15 cellular contexts compared by ENCODE assay signal in the genomic region with DNA sequence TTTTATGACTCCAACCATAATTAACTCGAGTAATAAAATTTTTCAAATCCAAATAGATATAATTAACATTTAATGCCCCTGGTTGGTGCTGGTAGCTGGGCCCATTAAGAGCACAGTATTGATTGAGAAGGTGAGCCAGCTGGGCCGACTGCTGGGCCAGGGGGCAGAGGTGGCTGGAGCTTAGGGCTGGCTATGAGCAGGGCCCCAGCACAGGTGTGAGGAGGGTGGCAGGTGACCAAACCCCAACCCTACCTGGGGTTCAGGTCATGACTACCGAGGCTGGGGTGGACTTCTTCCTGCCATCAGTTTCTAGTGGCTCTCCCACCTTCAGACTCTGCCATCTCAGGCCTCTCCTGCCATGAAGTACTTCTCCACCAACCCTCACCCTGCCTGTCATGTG.
"Had no signal": no experiment of that assay in that cellular context is flagged by ENCODE, and none has a peak within 500 bp of the region (broad histone marks: within the 10 kb centered on the region; RNA-seq: fewer than 3 reads in every experiment).

No MANE protein-coding gene starts in this region.

- FAIRE-seq: endometrium, frontal cortex had no signal

- H3K27ac Mint-ChIP-seq: naive thymus-derived CD8-positive, alpha-beta T cell had no signal

- H3K9me3 Mint-ChIP-seq: naive thymus-derived CD8-positive, alpha-beta T cell had no signal

- DNase-seq: effector memory CD4-positive, alpha-beta T cell; heart left ventricle; naive thymus-derived CD8-positive, alpha-beta T cell; stimulated activated CD4-positive, alpha-beta T cell treated with anti-CD3 and anti-CD28 coated beads, Interleukin-2, amount 100 ng/mL, for 48 hours; stimulated activated naive CD4-positive, alpha-beta T cell treated with Interleukin-2 at 50 U/mL for 16 hours; tibial artery; upper lobe of left lung; uterus had no signal

- H3K4me3 Mint-ChIP-seq: naive thymus-derived CD8-positive, alpha-beta T cell had no signal

- H3K9me3 ChIP-seq: heart left ventricle, right atrium auricular region, suprapubic skin, tibial artery, upper lobe of left lung, uterus had no signal

- H3K4me1 ChIP-seq: heart left ventricle, right atrium auricular region, suprapubic skin, tibial artery, upper lobe of left lung had no signal

- H3K36me3 Mint-ChIP-seq: naive thymus-derived CD8-positive, alpha-beta T cell had no signal

- H3K4me3 ChIP-seq: coronary artery, heart left ventricle, right atrium auricular region, smooth muscle cell, suprapubic skin, tibial artery, upper lobe of left lung, uterus had no signal

- H3K27ac ChIP-seq: coronary artery, heart left ventricle, right atrium auricular region, suprapubic skin, tibial artery, upper lobe of left lung, uterus had no signal

- H3K36me3 ChIP-seq: heart left ventricle, right atrium auricular region, suprapubic skin, tibial artery, upper lobe of left lung, uterus had no signal

- ATAC-seq: esophagus mucosa; naive thymus-derived CD8-positive, alpha-beta T cell had no signal

- H3K27me3 ChIP-seq: right atrium auricular region, upper lobe of left lung, uterus had no signal
